26 cellular contexts compared by ENCODE assay signal in genomic region chr11:134628426-134628825, GRCh38.
"Had no signal": no experiment of that assay in that cellular context is flagged by ENCODE, and none has a peak within 500 bp of the region (broad histone marks: within the 10 kb centered on the region; RNA-seq: fewer than 3 reads in every experiment).

No MANE protein-coding gene starts in this region.

- H3K27me3 Mint-ChIP-seq: activated naive CD8-positive, alpha-beta T cell treated with anti-CD3 and anti-CD28 coated beads for 36 hours had no signal

- H3K36me3 Mint-ChIP-seq: activated CD4-positive, alpha-beta memory T cell treated with anti-CD3 and anti-CD28 coated beads for 36 hours; activated CD8-positive, alpha-beta memory T cell treated with anti-CD3 and anti-CD28 coated beads, Interleukin-2, amount 10 ng/mL, durations not matched to agents 7 days and 5 days; activated naive CD4-positive, alpha-beta T cell treated with anti-CD3 and anti-CD28 coated beads, Interleukin-2, amount 50 U/mL, for 24 hours; activated naive CD8-positive, alpha-beta T cell treated with anti-CD3 and anti-CD28 coated beads for 36 hours had no signal

- H3K4me3 Mint-ChIP-seq: activated CD4-positive, alpha-beta memory T cell treated with anti-CD3 and anti-CD28 coated beads for 36 hours; activated CD4-positive, alpha-beta T cell treated with anti-CD3 and anti-CD28 coated beads for 36 hours; activated CD4-positive, alpha-beta T cell treated with anti-CD3 and anti-CD28 coated beads, Interleukin-2, amount 10 ng/mL, durations not matched to agents 24 days and 14 days; activated CD8-positive, alpha-beta memory T cell treated with anti-CD3 and anti-CD28 coated beads, Interleukin-2, amount 10 ng/mL, durations not matched to agents 7 days and 5 days; activated CD8-positive, alpha-beta T cell treated with anti-CD3 and anti-CD28 coated beads, Interleukin-2, amount 10 ng/mL, durations not matched to agents 7 days and 5 days; activated naive CD4-positive, alpha-beta T cell treated with anti-CD3 and anti-CD28 coated beads for 36 hours; activated naive CD4-positive, alpha-beta T cell treated with anti-CD3 and anti-CD28 coated beads, Interleukin-2, amount 50 U/mL, for 24 hours; activated naive CD8-positive, alpha-beta T cell treated with anti-CD3 and anti-CD28 coated beads for 36 hours; activated naive CD8-positive, alpha-beta T cell treated with anti-CD3 and anti-CD28 coated beads, Interleukin-2, amount 50 U/mL, for 24 hours; activated T-cell treated with anti-CD3 and anti-CD28 coated beads, Interleukin-2, amount 50 U/mL, for 72 hours; effector memory CD8-positive, alpha-beta T cell had no signal

- H3K9me3 Mint-ChIP-seq: activated CD4-positive, alpha-beta memory T cell treated with anti-CD3 and anti-CD28 coated beads for 36 hours; activated CD4-positive, alpha-beta T cell treated with anti-CD3 and anti-CD28 coated beads, Interleukin-2, amount 10 ng/mL, durations not matched to agents 24 days and 14 days; activated naive CD4-positive, alpha-beta T cell treated with anti-CD3 and anti-CD28 coated beads for 36 hours; activated naive CD4-positive, alpha-beta T cell treated with anti-CD3 and anti-CD28 coated beads, Interleukin-2, amount 50 U/mL, for 24 hours; activated naive CD8-positive, alpha-beta T cell treated with anti-CD3 and anti-CD28 coated beads, Interleukin-2, amount 50 U/mL, for 24 hours; effector memory CD8-positive, alpha-beta T cell had no signal

- H3K27ac ChIP-seq: adrenal gland, body of pancreas, esophagus muscularis mucosa, foreskin keratinocyte, gastrocnemius medialis had no signal

- DNase-seq: activated CD4-positive, alpha-beta memory T cell treated with anti-CD3 and anti-CD28 coated beads for 36 hours; activated CD4-positive, alpha-beta T cell treated with anti-CD3 and anti-CD28 coated beads for 36 hours; activated CD4-positive, alpha-beta T cell treated with anti-CD3 and anti-CD28 coated beads, Interleukin-2, amount 10 ng/mL, durations not matched to agents 24 days and 14 days; activated CD4-positive, CD25-positive, alpha-beta regulatory T cell; activated CD4-positive, CD25-positive, alpha-beta regulatory T cell treated with anti-CD3 and anti-CD28 coated beads, Interleukin-2, amount 50 U/mL, for 72 hours; activated CD8-positive, alpha-beta memory T cell treated with anti-CD3 and anti-CD28 coated beads, Interleukin-2, amount 10 ng/mL, durations not matched to agents 7 days and 5 days; activated CD8-positive, alpha-beta memory T cell treated with anti-CD3 and anti-CD28 coated beads, Interleukin-2, amount 50 U/mL, for 4 hours; activated CD8-positive, alpha-beta T cell treated with anti-CD3 and anti-CD28 coated beads, Interleukin-2, amount 10 ng/mL, durations not matched to agents 7 days and 5 days; activated naive CD4-positive, alpha-beta T cell treated with anti-CD3 and anti-CD28 coated beads for 36 hours; activated naive CD8-positive, alpha-beta T cell treated with anti-CD3 and anti-CD28 coated beads for 36 hours; activated naive CD8-positive, alpha-beta T cell treated with anti-CD3 and anti-CD28 coated beads, Interleukin-2, amount 50 U/mL, for 24 hours; activated T-cell treated with anti-CD3 and anti-CD28 coated beads, Interleukin-2, amount 50 U/mL, for 1 hour; activated T-cell treated with anti-CD3 and anti-CD28 coated beads, Interleukin-2, amount 50 U/mL, for 72 hours; amygdala; body of pancreas; caudate nucleus; effector CD4-positive, alpha-beta T cell; effector memory CD8-positive, alpha-beta T cell; erythroblast; foreskin keratinocyte; gastrocnemius medialis; T-helper 2 cell had no signal

- ATAC-seq: activated CD4-positive, alpha-beta T cell treated with anti-CD3 and anti-CD28 coated beads for 36 hours; activated CD8-positive, alpha-beta memory T cell treated with anti-CD3 and anti-CD28 coated beads, Interleukin-2, amount 10 ng/mL, durations not matched to agents 7 days and 5 days; activated CD8-positive, alpha-beta T cell treated with anti-CD3 and anti-CD28 coated beads, Interleukin-2, amount 10 ng/mL, durations not matched to agents 7 days and 5 days; activated naive CD8-positive, alpha-beta T cell treated with anti-CD3 and anti-CD28 coated beads, Interleukin-2, amount 50 U/mL, for 24 hours; activated T-cell treated with anti-CD3 and anti-CD28 coated beads, Interleukin-2, amount 50 U/mL, for 72 hours; body of pancreas; effector memory CD8-positive, alpha-beta T cell; foreskin keratinocyte; gastrocnemius medialis had no signal

- H3K9me3 ChIP-seq: adrenal gland, body of pancreas, esophagus muscularis mucosa, gastrocnemius medialis had no signal

- H3K27ac Mint-ChIP-seq: activated CD4-positive, alpha-beta memory T cell treated with anti-CD3 and anti-CD28 coated beads for 36 hours; activated CD4-positive, alpha-beta T cell treated with anti-CD3 and anti-CD28 coated beads for 36 hours; activated CD4-positive, alpha-beta T cell treated with anti-CD3 and anti-CD28 coated beads, Interleukin-2, amount 10 ng/mL, durations not matched to agents 24 days and 14 days; activated CD8-positive, alpha-beta memory T cell treated with anti-CD3 and anti-CD28 coated beads, Interleukin-2, amount 10 ng/mL, durations not matched to agents 7 days and 5 days; activated CD8-positive, alpha-beta T cell treated with anti-CD3 and anti-CD28 coated beads, Interleukin-2, amount 10 ng/mL, durations not matched to agents 7 days and 5 days; activated naive CD4-positive, alpha-beta T cell treated with anti-CD3 and anti-CD28 coated beads for 36 hours; activated naive CD4-positive, alpha-beta T cell treated with anti-CD3 and anti-CD28 coated beads, Interleukin-2, amount 50 U/mL, for 24 hours; activated naive CD8-positive, alpha-beta T cell treated with anti-CD3 and anti-CD28 coated beads for 36 hours; activated naive CD8-positive, alpha-beta T cell treated with anti-CD3 and anti-CD28 coated beads, Interleukin-2, amount 50 U/mL, for 24 hours; activated T-cell treated with anti-CD3 and anti-CD28 coated beads, Interleukin-2, amount 50 U/mL, for 72 hours; effector memory CD8-positive, alpha-beta T cell had no signal

- H3K4me1 ChIP-seq: adrenal gland, body of pancreas, esophagus muscularis mucosa, foreskin keratinocyte, gastrocnemius medialis had no signal

- H3K36me3 ChIP-seq: adrenal gland, esophagus muscularis mucosa, gastrocnemius medialis had no signal

- H3K4me3 ChIP-seq: adrenal gland, body of pancreas, esophagus muscularis mucosa, gastrocnemius medialis had no signal

- H3K4me1 Mint-ChIP-seq: activated CD4-positive, alpha-beta T cell treated with anti-CD3 and anti-CD28 coated beads for 36 hours; activated CD4-positive, alpha-beta T cell treated with anti-CD3 and anti-CD28 coated beads, Interleukin-2, amount 10 ng/mL, durations not matched to agents 24 days and 14 days; activated CD8-positive, alpha-beta memory T cell treated with anti-CD3 and anti-CD28 coated beads, Interleukin-2, amount 10 ng/mL, durations not matched to agents 7 days and 5 days; activated naive CD4-positive, alpha-beta T cell treated with anti-CD3 and anti-CD28 coated beads, Interleukin-2, amount 50 U/mL, for 24 hours; activated naive CD8-positive, alpha-beta T cell treated with anti-CD3 and anti-CD28 coated beads for 36 hours; activated naive CD8-positive, alpha-beta T cell treated with anti-CD3 and anti-CD28 coated beads, Interleukin-2, amount 50 U/mL, for 24 hours had no signal

- FAIRE-seq: colon had no signal
